1 cellular context compared by ENCODE assay signal in the genomic region with DNA sequence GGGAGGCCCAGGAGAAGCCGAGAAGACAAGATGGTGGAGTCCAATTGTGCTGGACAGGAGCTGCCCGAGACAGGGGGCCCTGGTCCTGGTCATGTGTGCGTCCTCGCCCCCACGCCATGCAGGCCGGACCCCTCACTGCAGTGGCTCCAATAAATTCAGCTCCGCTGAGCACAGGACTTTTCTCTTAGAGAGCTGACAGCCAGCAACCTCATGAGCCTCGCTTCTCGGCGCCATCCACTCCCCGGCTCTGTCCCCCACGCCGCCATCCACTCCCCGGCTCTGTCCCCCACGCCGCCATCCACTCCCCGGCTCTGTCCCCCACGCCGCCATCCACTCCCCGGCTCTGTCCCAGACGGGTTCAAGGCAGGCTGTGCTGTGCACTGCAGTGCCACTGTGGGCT.
TF ChIP-seq lines count a peak whose summit lies in the region.

No MANE protein-coding gene starts in this region.

TF ChIP-seq in H1, 55 proteins besides CTCF, POLR2A, EP300 and RAD21:
- TF ChIP-seq RXRA (IDR thresholded peaks at IDR 0.05; ENCODE audit: insufficient read depth, low read depth, low read length) (no peak), KDM1A (IDR thresholded peaks at IDR 0.05; ENCODE audit: borderline replicate concordance, low read length) (no peak), KDM4A (IDR thresholded peaks at IDR 0.05; ENCODE audit: low read depth, low read length, severe bottlenecking) (no peak), RFX5 (IDR thresholded peaks at IDR 0.05; ENCODE audit: borderline replicate concordance, low read depth, low read length) (no peak), TAF7 (optimal IDR thresholded peaks at IDR 0.05; ENCODE audit: borderline replicate concordance, low read depth, low read length) (no peak), SUZ12 (IDR thresholded peaks at IDR 0.05; ENCODE audit: low read length) (0 out of 2 replicates have a peak, but pooled peaks have one; percentile 18), TEAD4 (IDR thresholded peaks at IDR 0.05; ENCODE audit: low read depth, low read length) (no peak)
TF ChIP-seq in H1: peak in this region for 1.
